ENCODE assay signal across 9 cellular contexts in genomic region chr4:984336-985054, GRCh38. TPM values are rescaled to one million over a fixed set of nuclear protein-coding genes. Genes with fewer than 3 reads are reported as not detected.
A peak's percentile ranks its signal among the peaks of the same experiment; 100 is the strongest.
DNase-seq lines count a peak whose midpoint lies in the region; ATAC-seq and TF ChIP-seq lines count a peak whose summit lies in the region.
"Had no signal": no experiment of that assay in that cellular context is flagged by ENCODE, and none has a peak within 500 bp of the region (broad histone marks: within the 10 kb centered on the region; RNA-seq: fewer than 3 reads in every experiment).

No MANE protein-coding gene starts in this region.

- no peak for ATAC-seq in upper lobe of left lung (ENCODE audit: low FRiP score in 2 of 2)

- H3K27ac ChIP-seq in left ventricle myocardium inferior (replicated peaks) (no peak overlapping the region), breast epithelium (peak overlapping the region in 1 of 2 donors; percentile 19), mucosa of rectum (ENCODE audit: low read depth in 2 of 2, low read length in 2 of 2) (no peak overlapping the region), upper lobe of left lung (no peak overlapping the region)

- DNase-seq in left ventricle myocardium inferior: no peak
- DNase-seq in cardiac septum (ENCODE audit: low spot score): no peak
- no peak for DNase-seq in breast epithelium (ENCODE audit: low spot score in 2 of 2)
- DNase-seq in upper lobe of left lung: no peak
- DNase-seq in NCI-H226: no peak
- no peak for DNase-seq in glomerular visceral epithelial cell (ENCODE audit: extremely low spot score)
- no peak for DNase-seq in activated CD4-positive, alpha-beta T cell treated with anti-CD3 and anti-CD28 coated beads, Interleukin-2, amount 50 U/mL, for 48 hours
- DNase-seq: MG63 had no signal

- H3K27me3 ChIP-seq in left ventricle myocardium inferior (ENCODE audit: low read depth): no peaks in the 10 kb centered on the region
- no peaks in the 10 kb centered on the region for H3K27me3 ChIP-seq in breast epithelium
- no peaks in the 10 kb centered on the region for H3K27me3 ChIP-seq in mucosa of rectum (ENCODE audit: control insufficient read depth in 2 of 2, insufficient read depth in 2 of 2, low read length in 2 of 2)
- no peaks in the 10 kb centered on the region for H3K27me3 ChIP-seq in upper lobe of left lung
- H3K27me3 ChIP-seq: MG63 had no signal

- H3K36me3 ChIP-seq in left ventricle myocardium inferior: no peaks in the 10 kb centered on the region
- no peaks in the 10 kb centered on the region for H3K36me3 ChIP-seq in breast epithelium
- no peaks in the 10 kb centered on the region for H3K36me3 ChIP-seq in mucosa of rectum (ENCODE audit: control insufficient read depth in 2 of 2, insufficient read depth in 2 of 2, low read length in 2 of 2)
- peaks cover 0 to 3% (median under 1%) of the 10 kb centered on the region in 4 donors for H3K36me3 ChIP-seq in upper lobe of left lung
- H3K36me3 ChIP-seq: MG63 had no signal

- peaks cover 36% of the 10 kb centered on the region for H3K4me1 ChIP-seq in left ventricle myocardium inferior
- peaks cover 3 to 14% of the 10 kb centered on the region in 2 donors for H3K4me1 ChIP-seq in breast epithelium
- H3K4me1 ChIP-seq in mucosa of rectum (ENCODE audit: control insufficient read depth in 2 of 2, insufficient read depth in 2 of 2, low read length in 2 of 2): peaks cover 26 to 27% of the 10 kb centered on the region in 2 donors
- peaks cover 23 to 40% (median 31%) of the 10 kb centered on the region in 4 donors for H3K4me1 ChIP-seq in upper lobe of left lung

- TF ChIP-seq POLR2A in breast epithelium (IDR thresholded peaks at IDR 0.05) (no peak), upper lobe of left lung (IDR thresholded peaks at IDR 0.05) (no peak)

- H3K4me3 ChIP-seq in left ventricle myocardium inferior (peak overlapping the region; percentile 49), breast epithelium (peak overlapping the region in 2 of 3 donors; percentile 24 to 57), mucosa of rectum (ENCODE audit: low read length in 2 of 2) (peak overlapping the region; percentile 25 to 39), upper lobe of left lung (peak overlapping the region in 3 of 4 donors; percentile 24 to 39 (median 37))
- H3K4me3 ChIP-seq: MG63 had no signal

- intact Hi-C loops in left ventricle myocardium inferior (cut with micrococcal nuclease): no loop called here
- intact Hi-C loops in cardiac septum (cut with DNase I): loop anchor here (5.0 kb wide), 1 partner anchor 242 kb away; no protein-coding TSS in a partner anchor
- intact Hi-C loops in breast epithelium (cut with DNase I; ENCODE audit: low total_unique reads): no loop called here

- H3K9me3 ChIP-seq in left ventricle myocardium inferior (replicated peaks): no peaks in the 10 kb centered on the region
- no peaks in the 10 kb centered on the region for H3K9me3 ChIP-seq in breast epithelium
- H3K9me3 ChIP-seq in mucosa of rectum (ENCODE audit: control insufficient read depth in 2 of 2, low read length in 2 of 2): no peaks in the 10 kb centered on the region
- H3K9me3 ChIP-seq in upper lobe of left lung: no peaks in the 10 kb centered on the region
- H3K9me3 ChIP-seq: MG63 had no signal

- WGBS in upper lobe of left lung, 2 donors: 80 to 82% methylated on average over 15 of the region's 15 CpGs

- TF ChIP-seq EP300 in upper lobe of left lung (IDR thresholded peaks at IDR 0.05): no peak

- TF ChIP-seq CTCF in left ventricle myocardium inferior (IDR thresholded peaks at IDR 0.05; ENCODE audit: borderline replicate concordance): no peak
- TF ChIP-seq CTCF in breast epithelium (IDR thresholded peaks at IDR 0.05): no peak
- no peak for TF ChIP-seq CTCF in upper lobe of left lung (IDR thresholded peaks at IDR 0.05)

- H3K9ac ChIP-seq in mucosa of rectum (ENCODE audit: low read depth in 1 of 2, low read length in 2 of 2): peak overlapping the region; percentile 41 to 49

RNA-seq across cellular contexts. Expression of gene IDUA, which starts 2.3 kb away (rescaled TPM):
- total RNA-seq in left ventricle myocardium inferior (9.0 TPM), cardiac septum (12.9 TPM), breast epithelium (10 to 100 TPM; 16.3 to 32.8 (median 28.2) TPM), upper lobe of left lung (100 to 1,000 TPM in 1 of 6 donors, 10 to 100 TPM in 5; 13.5 to 152 (median 55.9) TPM)

RNA-seq across cellular contexts. Expression of gene SLC26A1, which starts 8.7 kb away (rescaled TPM):
- total RNA-seq in left ventricle myocardium inferior: not detected
- total RNA-seq in cardiac septum: 0.22 TPM
- total RNA-seq in breast epithelium: under 1 TPM; 0.33 to 0.48 (median 0.44) TPM
- total RNA-seq in upper lobe of left lung: 1 to 10 TPM in 1 of 6 donors, under 1 TPM in 5; 0.39 to 2.1 (median 0.68) TPM

RNA-seq across cellular contexts. Expression of gene DGKQ, which starts 11.1 kb away (rescaled TPM):
- total RNA-seq in left ventricle myocardium inferior (3.5 TPM), cardiac septum (5.2 TPM), breast epithelium (1 to 10 TPM; 5.3 to 9.4 (median 8.8) TPM), upper lobe of left lung (10 to 100 TPM; 10.7 to 36.7 (median 17.5) TPM)

RNA-seq across cellular contexts. Expression of gene FGFRL1, which starts 26.9 kb away (rescaled TPM):
- 22.4 TPM for total RNA-seq in left ventricle myocardium inferior
- total RNA-seq in cardiac septum: 28.1 TPM
- total RNA-seq in breast epithelium: 10 to 100 TPM; 19.8 to 40.0 (median 22.9) TPM
- total RNA-seq in upper lobe of left lung: 10 to 100 TPM; 21.0 to 32.4 (median 25.6) TPM

RNA-seq across cellular contexts. Expression of gene TMEM175, which starts 52.2 kb away (rescaled TPM):
- total RNA-seq in left ventricle myocardium inferior: 20.3 TPM
- total RNA-seq in cardiac septum: 22.7 TPM
- 10 to 100 TPM; 26.2 to 32.2 (median 28.2) TPM for total RNA-seq in breast epithelium
- total RNA-seq in upper lobe of left lung: 100 to 1,000 TPM in 1 of 6 donors, 10 to 100 TPM in 5; 24.6 to 126 (median 41.8) TPM
